Comparison of ENCODE assay signal across 2 cellular contexts in genomic region chr2:169015943-169016342, GRCh38.
TF ChIP-seq lines count a peak whose summit lies in the region.

No MANE protein-coding gene starts in this region.

TF ChIP-seq in GM23338, 12 proteins besides CTCF, POLR2A, EP300 and RAD21:
- no peak for TF ChIP-seq EZH2 (IDR thresholded peaks at IDR 0.05; ENCODE audit: low read depth, unreplicated experiment)
- TF ChIP-seq, protein P1, sequence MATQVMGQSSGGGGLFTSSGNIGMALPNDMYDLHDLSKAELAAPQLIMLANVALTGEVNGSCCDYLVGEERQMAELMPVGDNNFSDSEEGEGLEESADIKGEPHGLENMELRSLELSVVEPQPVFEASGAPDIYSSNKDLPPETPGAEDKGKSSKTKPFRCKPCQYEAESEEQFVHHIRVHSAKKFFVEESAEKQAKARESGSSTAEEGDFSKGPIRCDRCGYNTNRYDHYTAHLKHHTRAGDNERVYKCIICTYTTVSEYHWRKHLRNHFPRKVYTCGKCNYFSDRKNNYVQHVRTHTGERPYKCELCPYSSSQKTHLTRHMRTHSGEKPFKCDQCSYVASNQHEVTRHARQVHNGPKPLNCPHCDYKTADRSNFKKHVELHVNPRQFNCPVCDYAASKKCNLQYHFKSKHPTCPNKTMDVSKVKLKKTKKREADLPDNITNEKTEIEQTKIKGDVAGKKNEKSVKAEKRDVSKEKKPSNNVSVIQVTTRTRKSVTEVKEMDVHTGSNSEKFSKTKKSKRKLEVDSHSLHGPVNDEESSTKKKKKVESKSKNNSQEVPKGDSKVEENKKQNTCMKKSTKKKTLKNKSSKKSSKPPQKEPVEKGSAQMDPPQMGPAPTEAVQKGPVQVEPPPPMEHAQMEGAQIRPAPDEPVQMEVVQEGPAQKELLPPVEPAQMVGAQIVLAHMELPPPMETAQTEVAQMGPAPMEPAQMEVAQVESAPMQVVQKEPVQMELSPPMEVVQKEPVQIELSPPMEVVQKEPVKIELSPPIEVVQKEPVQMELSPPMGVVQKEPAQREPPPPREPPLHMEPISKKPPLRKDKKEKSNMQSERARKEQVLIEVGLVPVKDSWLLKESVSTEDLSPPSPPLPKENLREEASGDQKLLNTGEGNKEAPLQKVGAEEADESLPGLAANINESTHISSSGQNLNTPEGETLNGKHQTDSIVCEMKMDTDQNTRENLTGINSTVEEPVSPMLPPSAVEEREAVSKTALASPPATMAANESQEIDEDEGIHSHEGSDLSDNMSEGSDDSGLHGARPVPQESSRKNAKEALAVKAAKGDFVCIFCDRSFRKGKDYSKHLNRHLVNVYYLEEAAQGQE (IDR thresholded peaks at IDR 0.05; ENCODE audit: unreplicated experiment): no peak
- no peak for TF ChIP-seq ETS1 (IDR thresholded peaks at IDR 0.05)
- TF ChIP-seq ZNF462 (CRISPR knock-in tag; IDR thresholded peaks at IDR 0.05): no peak

TF ChIP-seq in K562, 482 proteins besides CTCF, POLR2A, EP300 and RAD21 (continues in another document):
- no peak for TF ChIP-seq PTTG1 (tag; IDR thresholded peaks at IDR 0.05; ENCODE audit: low read depth)
- TF ChIP-seq PKNOX1 (IDR thresholded peaks at IDR 0.05): peak; percentile 62; the same call in 1 of the 2 replicates
- no peak for TF ChIP-seq CUX1 (CRISPR knock-in tag; IDR thresholded peaks at IDR 0.05)
- TF ChIP-seq ZNF23 (CRISPR knock-in tag; IDR thresholded peaks at IDR 0.05): no peak
- TF ChIP-seq ATF3 (IDR thresholded peaks at IDR 0.05): no peak
- TF ChIP-seq ATF3 (CRISPR knock-in tag; conservative IDR thresholded peaks at IDR 0.05): no peak
- TF ChIP-seq TAL1 (IDR thresholded peaks at IDR 0.05): 0 out of 2 replicates have a peak, but pooled peaks have one; percentile 6
- peak; percentile 91 for TF ChIP-seq SPI1 (IDR thresholded peaks at IDR 0.05; ENCODE audit: borderline replicate concordance, low read depth, low read length)
- peak; percentile 36; the same call in 1 of the 2 replicates for TF ChIP-seq NKRF (IDR thresholded peaks at IDR 0.05; ENCODE audit: borderline replicate concordance)
- TF ChIP-seq FOXM1 (IDR thresholded peaks at IDR 0.05; ENCODE audit: low read depth): peak; percentile 40; the same call in 1 of the 2 replicates
- no peak for TF ChIP-seq FOXM1 (CRISPR knock-in tag; IDR thresholded peaks at IDR 0.05; ENCODE audit: low read depth)
- no peak for TF ChIP-seq BRF1 (IDR thresholded peaks at IDR 0.05; ENCODE audit: borderline replicate concordance, extremely low read depth, insufficient read length)
- no peak for TF ChIP-seq ZNF398 (CRISPR knock-in tag; IDR thresholded peaks at IDR 0.05)
- no peak for TF ChIP-seq ZNF830 (CRISPR knock-in tag; IDR thresholded peaks at IDR 0.05)
- no peak for TF ChIP-seq STAT5A (IDR thresholded peaks at IDR 0.05; ENCODE audit: borderline replicate concordance, low read length)
- no peak for TF ChIP-seq SFPQ (IDR thresholded peaks at IDR 0.05; ENCODE audit: low read depth, low read length)
- no peak for TF ChIP-seq SOX6 (IDR thresholded peaks at IDR 0.05)
- TF ChIP-seq HNRNPL (IDR thresholded peaks at IDR 0.05; ENCODE audit: low read depth, low read length): no peak
- TF ChIP-seq HMG20B (CRISPR knock-in tag; IDR thresholded peaks at IDR 0.05): no peak
- no peak for TF ChIP-seq ZNF592 (IDR thresholded peaks at IDR 0.05)
- TF ChIP-seq, protein P2, sequence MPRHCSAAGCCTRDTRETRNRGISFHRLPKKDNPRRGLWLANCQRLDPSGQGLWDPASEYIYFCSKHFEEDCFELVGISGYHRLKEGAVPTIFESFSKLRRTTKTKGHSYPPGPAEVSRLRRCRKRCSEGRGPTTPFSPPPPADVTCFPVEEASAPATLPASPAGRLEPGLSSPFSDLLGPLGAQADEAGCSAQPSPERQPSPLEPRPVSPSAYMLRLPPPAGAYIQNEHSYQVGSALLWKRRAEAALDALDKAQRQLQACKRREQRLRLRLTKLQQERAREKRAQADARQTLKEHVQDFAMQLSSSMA (CRISPR knock-in tag; IDR thresholded peaks at IDR 0.05): no peak
- TF ChIP-seq NR3C1 (CRISPR knock-in tag; IDR thresholded peaks at IDR 0.05): no peak
- TF ChIP-seq TEAD2 (tag; IDR thresholded peaks at IDR 0.05): no peak
- TF ChIP-seq TRIM24 (IDR thresholded peaks at IDR 0.05): no peak
- no peak for TF ChIP-seq ZNF197 (CRISPR knock-in tag; IDR thresholded peaks at IDR 0.05; ENCODE audit: low read depth)
- TF ChIP-seq, protein P3, sequence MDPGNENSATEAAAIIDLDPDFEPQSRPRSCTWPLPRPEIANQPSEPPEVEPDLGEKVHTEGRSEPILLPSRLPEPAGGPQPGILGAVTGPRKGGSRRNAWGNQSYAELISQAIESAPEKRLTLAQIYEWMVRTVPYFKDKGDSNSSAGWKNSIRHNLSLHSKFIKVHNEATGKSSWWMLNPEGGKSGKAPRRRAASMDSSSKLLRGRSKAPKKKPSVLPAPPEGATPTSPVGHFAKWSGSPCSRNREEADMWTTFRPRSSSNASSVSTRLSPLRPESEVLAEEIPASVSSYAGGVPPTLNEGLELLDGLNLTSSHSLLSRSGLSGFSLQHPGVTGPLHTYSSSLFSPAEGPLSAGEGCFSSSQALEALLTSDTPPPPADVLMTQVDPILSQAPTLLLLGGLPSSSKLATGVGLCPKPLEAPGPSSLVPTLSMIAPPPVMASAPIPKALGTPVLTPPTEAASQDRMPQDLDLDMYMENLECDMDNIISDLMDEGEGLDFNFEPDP (CRISPR knock-in tag; IDR thresholded peaks at IDR 0.05): no peak
- TF ChIP-seq GABPB2 (CRISPR knock-in tag; conservative IDR thresholded peaks at IDR 0.05): no peak
- TF ChIP-seq NFYB (IDR thresholded peaks at IDR 0.05; ENCODE audit: extremely low read depth, insufficient read length): no peak
